In the genomic region with DNA sequence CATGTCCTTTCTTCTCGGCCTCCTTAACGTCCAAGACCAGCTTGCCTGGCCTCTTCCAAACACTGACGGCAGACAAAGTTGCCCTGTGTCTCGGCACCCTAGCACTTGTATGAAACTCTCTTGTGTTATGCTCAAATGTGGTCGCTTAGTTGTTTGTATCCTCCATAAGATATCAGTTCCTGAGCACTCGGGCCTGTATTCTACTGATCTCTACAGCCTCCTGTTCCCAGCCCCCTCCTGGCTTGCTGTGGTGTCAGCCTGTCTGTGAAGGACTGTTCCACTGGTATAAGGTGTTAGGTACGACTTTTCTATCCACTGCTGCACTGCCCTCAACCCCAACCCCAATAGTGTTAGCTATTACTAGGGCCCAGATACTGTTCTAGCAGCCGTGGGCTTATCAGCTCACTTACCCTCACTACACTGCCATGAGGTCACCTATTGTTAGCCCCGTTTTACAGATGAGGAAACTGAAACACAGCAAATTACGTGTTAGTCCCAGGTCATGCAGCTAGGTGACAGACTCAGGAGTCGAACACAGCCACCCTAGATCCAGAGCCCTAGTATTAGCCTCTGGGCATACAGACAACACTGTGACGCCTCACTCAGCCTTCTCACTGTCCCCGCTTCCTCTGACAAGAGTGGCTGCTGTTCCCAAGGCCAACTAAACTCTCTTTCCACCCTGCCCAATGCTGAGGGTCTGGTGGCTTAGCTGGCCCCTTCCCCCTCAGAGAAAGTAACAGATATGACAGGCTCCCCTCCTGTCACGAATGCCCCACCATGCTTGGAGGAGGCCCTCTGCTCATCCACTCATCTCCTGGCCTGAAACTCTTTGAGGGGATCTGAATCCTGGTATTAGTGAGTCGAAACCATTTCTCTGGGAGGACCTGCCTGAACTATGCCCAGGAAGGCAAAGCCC, we compare ENCODE assay signal across 12 cellular contexts. TPM values are rescaled to one million over a fixed set of nuclear protein-coding genes. Genes with fewer than 3 reads are reported as not detected.
DNase-seq lines count a peak whose midpoint lies in the region; ATAC-seq, FAIRE-seq and TF ChIP-seq lines count a peak whose summit lies in the region.
"Had no signal": no experiment of that assay in that cellular context is flagged by ENCODE, and none has a peak within 500 bp of the region (broad histone marks: within the 10 kb centered on the region; RNA-seq: fewer than 3 reads in every experiment).

No MANE protein-coding gene starts in this region.

- TF ChIP-seq RAD21 in GM12878 (IDR thresholded peaks at IDR 0.05; ENCODE audit: insufficient read depth, low read depth, low read length), result no peak

- TF ChIP-seq CTCF in Loucy (conservative IDR thresholded peaks at IDR 0.05; ENCODE audit: low read length) (no peak), GM12878 (IDR thresholded peaks at IDR 0.05 in 2 of 3, conservative IDR thresholded peaks at IDR 0.05 in 1 of 3; ENCODE audit: control insufficient read depth in 2 of 3, extremely low read depth in 1 of 3, insufficient read depth in 1 of 3, low read depth in 3 of 3, low read length in 3 of 3) (no peak), GM10266 (IDR thresholded peaks at IDR 0.05; ENCODE audit: control insufficient read depth, insufficient read depth, low read depth, missing control alignments) (no peak)

- ATAC-seq in GM12878 (peak; percentile 70), HG02870 (IDR thresholded peaks at IDR 0.05; ENCODE audit: unreplicated experiment) (no peak)
- ATAC-seq in stimulated activated naive CD8-positive, alpha-beta T cell treated with anti-CD3 and anti-CD28 coated beads, Interleukin-15, amount 100 ng/mL, for 72 hours, result peak; percentile 60

- H3K36me3 Mint-ChIP-seq in activated T-cell treated with anti-CD3 and anti-CD28 coated beads, Interleukin-2, amount 50 U/mL, for 24 hours (ENCODE audit: low read depth), result no peaks in the 10 kb centered on the region

- SMC1A ChIA-PET in GM12878 (lab: Charles Lee; ENCODE audit: uncharacterized antibody, unreplicated experiment), result interaction anchor here (0.7 to 4.6 kb wide), 9 partner anchors 9 to 170 kb away, joined by 3 to 22 read pairs (median 4); no protein-coding TSS in a partner anchor

- H3K79me2 ChIP-seq in Loucy (ENCODE audit: insufficient read depth, low read length) (no peaks in the 10 kb centered on the region), GM12878 (ENCODE audit: control insufficient read depth, insufficient read depth, low read length) (no peaks in the 10 kb centered on the region)

- H3K4me1 ChIP-seq in Loucy (ENCODE audit: insufficient read depth, low read length, poor library complexity, severe bottlenecking), result peaks cover 41% of the 10 kb centered on the region
- peaks cover 39% of the 10 kb centered on the region for H3K4me1 ChIP-seq in GM12878 (ENCODE audit: control insufficient read depth, insufficient read depth, low read length)

- peak; percentile 46 for DNase-seq in activated T-cell treated with anti-CD3 and anti-CD28 coated beads, Interleukin-2, amount 50 U/mL, for 24 hours
- DNase-seq in activated T-cell treated with anti-CD3 and anti-CD28 coated beads for 4 hours (no peak), GM12878 (ENCODE audit: low read depth, low spot score) (no peak), GM10266 (ENCODE audit: extremely low spot score) (no peak), COLO668 (lab: John Stamatoyannopoulos, UW; ENCODE audit: unreplicated experiment) (no peak)
- peak in 1 of 2 donors; percentile 20 for DNase-seq in stimulated activated naive CD8-positive, alpha-beta T cell treated with anti-CD3 and anti-CD28 coated beads, Interleukin-15, amount 100 ng/mL, for 72 hours
- DNase-seq: activated CD4-positive, CD25-positive, alpha-beta regulatory T cell; NCI-H2029 had no signal

- no peaks in the 10 kb centered on the region for H3K9me2 ChIP-seq in Loucy (replicated peaks; ENCODE audit: low read depth, low read length)

- POLR2A ChIA-PET in GM12878 (lab: Charles Lee), result interaction anchor here (0.8 kb wide), 1 partner anchor 63 kb away, joined by 3 read pairs; no protein-coding TSS in a partner anchor

- H3K4me1 Mint-ChIP-seq in activated T-cell treated with anti-CD3 and anti-CD28 coated beads, Interleukin-2, amount 50 U/mL, for 24 hours (ENCODE audit: low read depth), result peaks cover 45% of the 10 kb centered on the region
- peaks cover 45% of the 10 kb centered on the region for H3K4me1 Mint-ChIP-seq in stimulated activated naive CD8-positive, alpha-beta T cell treated with anti-CD3 and anti-CD28 coated beads, Interleukin-15, amount 100 ng/mL, for 72 hours

- FAIRE-seq in GM12878 (lab: Jason Lieb, UNC), result no peak
- FAIRE-seq: astrocyte had no signal

- H2AFZ ChIP-seq in Loucy (ENCODE audit: low read length) (no peak overlapping the region), GM12878 (ENCODE audit: control insufficient read depth, low read depth, low read length) (peak overlapping the region; percentile 66)

- WGBS in GM12878 (ENCODE audit: insufficient coverage, insufficient replicate concordance, low lambda C conversion rate, missing lambda C conversion rate), result 49% methylated on average over 15 of the region's 15 CpGs

- intact Hi-C loops in GM12878 (cut with micrococcal nuclease; ENCODE audit: unreplicated experiment), result no loop called here

- H3K9me3 Mint-ChIP-seq in activated T-cell treated with anti-CD3 and anti-CD28 coated beads, Interleukin-2, amount 50 U/mL, for 24 hours, result no peaks in the 10 kb centered on the region
- peaks cover 0 to 6% of the 10 kb centered on the region in 2 donors for H3K9me3 Mint-ChIP-seq in stimulated activated naive CD8-positive, alpha-beta T cell treated with anti-CD3 and anti-CD28 coated beads, Interleukin-15, amount 100 ng/mL, for 72 hours

- H3K9ac ChIP-seq in Loucy (ENCODE audit: low read depth, low read length, poor library complexity, severe bottlenecking), result peak overlapping the region; percentile 53
- H3K9ac ChIP-seq in GM12878 (ENCODE audit: control insufficient read depth, insufficient read depth, low read length), result peak overlapping the region; percentile 26; the same call in 1 of the 2 replicates

- no peak; the same call in 1 of the 2 replicates for TF ChIP-seq POLR2A in GM12878 (IDR thresholded peaks at IDR 0.05; ENCODE audit: low read depth, low read length)

- H3K27me3 ChIP-seq in Loucy (ENCODE audit: insufficient read depth, low read length, poor library complexity, severe bottlenecking) (no peaks in the 10 kb centered on the region), GM12878 (replicated peaks in 1 of 2; ENCODE audit: control insufficient read depth in 2 of 2, insufficient read depth in 2 of 2, low read length in 1 of 2) (no peaks in the 10 kb centered on the region; a peak in 1 of 4 replicates)

- in situ Hi-C loops in GM12878 (cut with MboI), result no loop called here

- no peaks in the 10 kb centered on the region for H3F3A ChIP-seq in Loucy (ENCODE audit: low read depth)

- H3K9me3 ChIP-seq in Loucy (ENCODE audit: insufficient read depth, low read depth, low read length) (no peaks in the 10 kb centered on the region), GM12878 (replicated peaks; ENCODE audit: control insufficient read depth, insufficient read depth, low read length) (no peaks in the 10 kb centered on the region)

- TF ChIP-seq EP300 in GM12878 (IDR thresholded peaks at IDR 0.05; ENCODE audit: borderline replicate concordance in 1 of 2, control insufficient read depth in 1 of 2, low read depth in 2 of 2, low read length in 2 of 2), result no peak

- H3K4me3 Mint-ChIP-seq in activated T-cell treated with anti-CD3 and anti-CD28 coated beads, Interleukin-2, amount 50 U/mL, for 24 hours, result peak overlapping the region; percentile 48
- H3K4me3 Mint-ChIP-seq in stimulated activated naive CD8-positive, alpha-beta T cell treated with anti-CD3 and anti-CD28 coated beads, Interleukin-15, amount 100 ng/mL, for 72 hours, result peak overlapping the region; percentile 75 to 83
- H3K4me3 Mint-ChIP-seq: neural crest cell had no signal

- RAD21 ChIA-PET in GM12878 (lab: Charles Lee; ENCODE audit: unreplicated experiment), result interaction anchor here (0.5 to 3.0 kb wide), 4 partner anchors 11 to 128 kb away, joined by 3 to 10 read pairs (median 4); no protein-coding TSS in a partner anchor

- H3K4me2 ChIP-seq in Loucy (ENCODE audit: low read depth, low read length, poor library complexity, severe bottlenecking) (peak overlapping the region; percentile 63), GM12878 (ENCODE audit: control insufficient read depth, insufficient read depth) (peak overlapping the region; percentile 80)

- H3K27ac ChIP-seq in GM12878 (ENCODE audit: control insufficient read depth, insufficient read depth), result peak overlapping the region; percentile 55

- H3K36me3 ChIP-seq in Loucy (ENCODE audit: insufficient read depth, low read length) (no peaks in the 10 kb centered on the region), GM12878 (ENCODE audit: control insufficient read depth in 2 of 2, insufficient read depth in 2 of 2, low read length in 1 of 2) (no peaks in the 10 kb centered on the region)

- H3K4me3 ChIP-seq in Loucy (ENCODE audit: low read length, poor library complexity, severe bottlenecking) (peak overlapping the region; percentile 48), GM12878 (no peak overlapping the region)

- peak overlapping the region; percentile 86 for H3K27ac Mint-ChIP-seq in activated T-cell treated with anti-CD3 and anti-CD28 coated beads, Interleukin-2, amount 50 U/mL, for 24 hours
- H3K27ac Mint-ChIP-seq in stimulated activated naive CD8-positive, alpha-beta T cell treated with anti-CD3 and anti-CD28 coated beads, Interleukin-15, amount 100 ng/mL, for 72 hours, result peak overlapping the region; percentile 96 to 97

- BruUV-seq in GM12878 (replicated peaks; lab: Mats Ljungman, UMichigan), result no TSS peak

- CTCF ChIA-PET in GM12878 (lab: Yijun Ruan, JAX), result interaction anchor here (0.5 to 7.4 kb wide), 7 partner anchors 14 to 170 kb away, joined by 3 to 71 read pairs (median 5); no protein-coding TSS in a partner anchor

- H3K27me3 Mint-ChIP-seq in activated T-cell treated with anti-CD3 and anti-CD28 coated beads, Interleukin-2, amount 50 U/mL, for 24 hours, result no peaks in the 10 kb centered on the region
- no peaks in the 10 kb centered on the region for H3K27me3 Mint-ChIP-seq in stimulated activated naive CD8-positive, alpha-beta T cell treated with anti-CD3 and anti-CD28 coated beads, Interleukin-15, amount 100 ng/mL, for 72 hours

- H4K20me1 ChIP-seq in Loucy (ENCODE audit: insufficient read depth, low read length, poor library complexity, severe bottlenecking), result no peaks in the 10 kb centered on the region
- no peaks in the 10 kb centered on the region for H4K20me1 ChIP-seq in GM12878 (ENCODE audit: control insufficient read depth, insufficient read depth)

RNA-seq across cellular contexts. Expression of a gene that starts 25.6 kb away (rescaled TPM):
- total RNA-seq in GM12878 (2013; cell fraction: nucleolus; rRNA removed), result 15.9 and 18.2 TPM in 2 replicates
- total RNA-seq in GM12878 (2014; rRNA removed), result 7.7 and 9.0 TPM in 2 replicates
- 11.4 TPM in 2 replicates for total RNA-seq in GM12878 (2014; rRNA removed; fragmentation: Illumina TruSeq; extraction: Trizol)
- 10.1 and 10.9 TPM in 2 replicates for total RNA-seq in GM12878 (2021)
- polyA plus RNA-seq in GM12878 (2011; ENCODE audit: low read depth), result 5.6 TPM
- polyA plus RNA-seq in GM12878 (2011; rRNA removed), result 13.1 and 15.3 TPM in 2 replicates
- 4.9 and 7.1 TPM in 2 replicates for polyA plus RNA-seq in GM12878 (2011; cell fraction: cytosol; rRNA removed)
- polyA plus RNA-seq in GM12878 (2011; cell fraction: nucleus; rRNA removed), result 11.5 and 12.5 TPM in 2 replicates
- polyA plus RNA-seq in GM12878 (2012), result 5.8 and 6.6 TPM in 2 replicates
- polyA plus RNA-seq in GM12878 (2014; fragmentation: Illumina TruSeq; extraction: Trizol), result 4.3 and 5.5 TPM in 2 replicates
- polyA plus RNA-seq in GM12878 (2014; fragmentation: Nextera tagmentation; extraction: Ambion mirVana), result 1 to 10 TPM; 3.5 to 5.4 TPM
- 3.4 and 4.5 TPM in 2 replicates for polyA plus RNA-seq in GM12878 (2014; rRNA removed)
- polyA plus RNA-seq in GM12878 (2016; fragmentation: Nextera tagmentation; extraction: Ambion mirVana), result 10 to 100 TPM in 1 of 2 experiments, 1 to 10 TPM in 1; 9.6 to 10.2 TPM
- polyA minus RNA-seq in GM12878 (2011; rRNA and poly(A)+ RNA removed), result 25.2 and 26.5 TPM in 2 replicates
- 8.0 and 11.0 TPM in 2 replicates for polyA minus RNA-seq in GM12878 (2011; cell fraction: cytosol; rRNA and poly(A)+ RNA removed)
- polyA minus RNA-seq in GM12878 (2011; cell fraction: nucleus; rRNA and poly(A)+ RNA removed), result 8.7 and 12.8 TPM in 2 replicates

RNA-seq across cellular contexts. Expression of a gene that starts 27.1 kb away (rescaled TPM):
- total RNA-seq in GM12878 (2013; cell fraction: nucleolus; rRNA removed), result 67.3 and 70.7 TPM in 2 replicates
- total RNA-seq in GM12878 (2014; rRNA removed) (185 and 191 TPM in 2 replicates), GM12878 (2014; rRNA removed; fragmentation: Illumina TruSeq; extraction: Trizol) (156 and 172 TPM in 2 replicates), GM12878 (2021) (281 and 286 TPM in 2 replicates)
- 207 TPM for polyA plus RNA-seq in GM12878 (2011; ENCODE audit: low read depth)
- polyA plus RNA-seq in GM12878 (2011; rRNA removed) (326 and 466 TPM in 2 replicates), GM12878 (2014; fragmentation: Illumina TruSeq; extraction: Trizol) (259 and 350 TPM in 2 replicates), GM12878 (2014; fragmentation: Nextera tagmentation; extraction: Ambion mirVana) (100 to 1,000 TPM; 117 to 154 TPM), GM12878 (2014; rRNA removed) (209 and 221 TPM in 2 replicates), GM12878 (2016; fragmentation: Nextera tagmentation; extraction: Ambion mirVana) (100 to 1,000 TPM; 397 to 430 TPM)
- 313 and 495 TPM in 2 replicates for polyA plus RNA-seq in GM12878 (2011; cell fraction: cytosol; rRNA removed)
- 203 and 243 TPM in 2 replicates for polyA plus RNA-seq in GM12878 (2011; cell fraction: nucleus; rRNA removed)
- 151 and 168 TPM in 2 replicates for polyA plus RNA-seq in GM12878 (2012)
- 522 and 563 TPM in 2 replicates for polyA minus RNA-seq in GM12878 (2011; rRNA and poly(A)+ RNA removed)
- polyA minus RNA-seq in GM12878 (2011; cell fraction: cytosol; rRNA and poly(A)+ RNA removed), result 79.5 and 81.7 TPM in 2 replicates
- 35.7 and 58.7 TPM in 2 replicates for polyA minus RNA-seq in GM12878 (2011; cell fraction: nucleus; rRNA and poly(A)+ RNA removed)
